Comparison of ENCODE assay signal across 1 cellular context in genomic region chr2:11742317-11742701, GRCh38.
TF ChIP-seq lines count a peak whose summit lies in the region.

No MANE protein-coding gene starts in this region.

TF ChIP-seq in WTC11, 78 proteins besides CTCF, POLR2A, EP300 and RAD21 (continued from another document):
- TF ChIP-seq ZNF532 (CRISPR knock-in tag; IDR thresholded peaks at IDR 0.05; ENCODE audit: borderline replicate concordance) (no peak), CBFB (CRISPR knock-in tag; IDR thresholded peaks at IDR 0.05; ENCODE audit: low read depth) (no peak), SOX15 (CRISPR knock-in tag; IDR thresholded peaks at IDR 0.05) (no peak), PRDM15 (CRISPR knock-in tag; IDR thresholded peaks at IDR 0.05) (no peak), ERG (CRISPR knock-in tag; IDR thresholded peaks at IDR 0.05) (no peak), MXD4 (CRISPR knock-in tag; IDR thresholded peaks at IDR 0.05; ENCODE audit: borderline replicate concordance) (no peak), SMAD3 (CRISPR knock-in tag; IDR thresholded peaks at IDR 0.05; ENCODE audit: borderline replicate concordance) (no peak), GTF2I (CRISPR knock-in tag; conservative IDR thresholded peaks at IDR 0.05) (no peak)
TF ChIP-seq in WTC11: peak in this region for 0.
